Comparison of ENCODE assay signal across 13 cellular contexts in the genomic region with DNA sequence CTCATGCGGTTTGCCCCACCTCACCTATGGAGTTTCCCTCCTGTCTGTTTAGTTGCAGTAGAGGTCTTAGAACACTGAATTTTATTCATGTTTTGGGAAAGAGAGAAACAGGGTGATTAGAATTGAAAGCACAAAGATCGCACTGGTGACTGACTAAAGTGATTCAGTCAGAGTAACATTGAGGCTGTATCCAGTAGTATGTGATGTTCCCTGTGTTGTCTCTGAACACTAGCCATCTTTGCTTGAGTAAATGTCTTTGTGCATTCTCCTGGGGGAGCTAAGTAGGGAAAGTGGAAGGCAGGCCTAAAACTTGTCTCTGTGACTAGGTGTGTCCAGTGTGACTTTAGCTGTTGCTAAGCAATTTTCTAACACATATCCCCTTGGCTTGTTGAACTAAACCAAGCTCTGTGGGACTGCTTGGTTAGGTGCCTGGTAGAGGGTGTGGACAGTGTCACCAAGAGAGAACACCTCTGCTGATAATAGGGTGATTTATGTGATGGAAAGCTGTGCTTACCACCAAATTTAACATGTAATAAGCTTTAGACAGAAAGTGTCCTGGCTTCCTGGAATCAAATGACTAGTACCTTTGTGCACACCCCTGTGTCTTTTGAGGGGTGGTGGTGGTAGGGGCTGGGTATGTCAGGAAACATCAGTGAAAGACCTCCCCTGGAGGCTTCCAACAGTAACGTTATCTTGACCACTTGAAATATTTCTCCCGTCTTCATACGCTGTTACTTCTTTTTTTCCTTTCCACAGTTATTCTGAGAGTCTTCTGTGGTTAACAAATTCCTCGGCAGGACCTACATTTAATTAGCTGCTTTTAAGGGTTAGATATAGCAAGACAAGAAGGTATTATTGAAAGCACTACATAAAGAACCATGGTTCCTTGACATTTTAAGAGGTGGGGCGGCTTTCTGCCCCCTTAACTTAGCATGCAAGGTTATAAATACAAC. TPM values are rescaled to one million over a fixed set of nuclear protein-coding genes. Genes with fewer than 3 reads are reported as not detected.
A peak's percentile ranks its signal among the peaks of the same experiment; 100 is the strongest.
DNase-seq lines count a peak whose midpoint lies in the region; ATAC-seq and TF ChIP-seq lines count a peak whose summit lies in the region.
"Had no signal": no experiment of that assay in that cellular context is flagged by ENCODE, and none has a peak within 500 bp of the region (broad histone marks: within the 10 kb centered on the region; RNA-seq: fewer than 3 reads in every experiment).

No MANE protein-coding gene starts in this region.

- H3K36me3 Mint-ChIP-seq in activated T-helper 2 cell treated with anti-CD3 and anti-CD28 coated beads, Interferon-gamma antibody, Interleukin-2, Interleukin-4, amounts not matched to agents 10 μg/mL and 5 μg/mL and 100 μg/mL, durations not matched to agents 14 hours and 24 hours and 36 hours (ENCODE audit: low read depth): peaks cover 78% of the 10 kb centered on the region
- peaks cover 36% of the 10 kb centered on the region for H3K36me3 Mint-ChIP-seq in progenitor cell of endocrine pancreas (ENCODE audit: insufficient read depth)

- H3K9me3 Mint-ChIP-seq in activated T-helper 2 cell treated with anti-CD3 and anti-CD28 coated beads, Interferon-gamma antibody, Interleukin-2, Interleukin-4, amounts not matched to agents 10 μg/mL and 5 μg/mL and 100 μg/mL, durations not matched to agents 14 hours and 24 hours and 36 hours: peaks cover 10% of the 10 kb centered on the region
- H3K9me3 Mint-ChIP-seq in progenitor cell of endocrine pancreas (ENCODE audit: low read depth): peaks cover 9% of the 10 kb centered on the region

- H3K4me1 Mint-ChIP-seq in activated T-helper 2 cell treated with anti-CD3 and anti-CD28 coated beads, Interferon-gamma antibody, Interleukin-2, Interleukin-4, amounts not matched to agents 10 μg/mL and 5 μg/mL and 100 μg/mL, durations not matched to agents 14 hours and 24 hours and 36 hours (ENCODE audit: low read depth): peaks cover 24% of the 10 kb centered on the region
- H3K4me1 Mint-ChIP-seq in progenitor cell of endocrine pancreas (ENCODE audit: low read depth): peaks cover 6% of the 10 kb centered on the region

- intact Hi-C loops in activated T-helper 2 cell treated with anti-CD3 and anti-CD28 coated beads, Interferon-gamma antibody, Interleukin-2, Interleukin-4, amounts not matched to agents 10 μg/mL and 5 μg/mL and 100 μg/mL, durations not matched to agents 14 hours and 24 hours and 36 hours (cut with micrococcal nuclease): no loop called here
- intact Hi-C loops in Right ventricle myocardium superior (cut with DNase I): no loop called here

- DNase-seq in DMS79 (lab: John Stamatoyannopoulos, UW) (peak; percentile 87), Right ventricle myocardium superior (no peak), progenitor cell of endocrine pancreas (ENCODE audit: low spot score, unreplicated experiment) (no peak), T-helper 9 cell (no peak)
- DNase-seq in activated T-helper 2 cell treated with anti-CD3 and anti-CD28 coated beads, Interferon-gamma antibody, Interleukin-2, Interleukin-4, amounts not matched to agents 10 μg/mL and 5 μg/mL and 100 μg/mL, durations not matched to agents 14 hours and 24 hours and 36 hours (ENCODE audit: low spot score): no peak
- DNase-seq in stimulated activated naive CD4-positive, alpha-beta T cell (lab: John Stamatoyannopoulos, UW): no peak
- DNase-seq: activated T-cell treated with anti-CD3 and anti-CD28 coated beads, Interleukin-2, amount 50 U/mL, for 1 hour; NCI-H146; stimulated activated naive B cell treated with anti-CD40 and anti-IgM and Interleukin-4, amounts not matched to agents 10 μg/mL and 1 μg/mL and 100 μg/mL, for 72 hours; T1000 had no signal

- TF ChIP-seq CTCF in progenitor cell of endocrine pancreas (IDR thresholded peaks at IDR 0.05; ENCODE audit: unreplicated experiment): no peak

- H3K27me3 Mint-ChIP-seq in activated T-helper 2 cell treated with anti-CD3 and anti-CD28 coated beads, Interferon-gamma antibody, Interleukin-2, Interleukin-4, amounts not matched to agents 10 μg/mL and 5 μg/mL and 100 μg/mL, durations not matched to agents 14 hours and 24 hours and 36 hours (ENCODE audit: low read depth): no peaks in the 10 kb centered on the region
- no peaks in the 10 kb centered on the region for H3K27me3 Mint-ChIP-seq in progenitor cell of endocrine pancreas
- H3K27me3 Mint-ChIP-seq: stimulated activated naive B cell treated with anti-CD40 and anti-IgM and Interleukin-4, amounts not matched to agents 10 μg/mL and 1 μg/mL and 100 μg/mL, for 72 hours had no signal

- no peak overlapping the region for H3K4me3 Mint-ChIP-seq in activated T-helper 2 cell treated with anti-CD3 and anti-CD28 coated beads, Interferon-gamma antibody, Interleukin-2, Interleukin-4, amounts not matched to agents 10 μg/mL and 5 μg/mL and 100 μg/mL, durations not matched to agents 14 hours and 24 hours and 36 hours (ENCODE audit: low read depth)
- no peak overlapping the region for H3K4me3 Mint-ChIP-seq in progenitor cell of endocrine pancreas (ENCODE audit: low read depth)
- H3K4me3 Mint-ChIP-seq: stimulated activated naive B cell treated with anti-CD40 and anti-IgM and Interleukin-4, amounts not matched to agents 10 μg/mL and 1 μg/mL and 100 μg/mL, for 72 hours had no signal

- ATAC-seq in Right ventricle myocardium superior (ENCODE audit: poor library complexity) (peak; percentile 81), GM18907 (IDR thresholded peaks at IDR 0.05; ENCODE audit: unreplicated experiment) (no peak), HG03571 (IDR thresholded peaks at IDR 0.05; ENCODE audit: unreplicated experiment) (no peak)
- ATAC-seq: GM12878; stimulated activated naive B cell treated with anti-CD40 and anti-IgM and Interleukin-4, amounts not matched to agents 10 μg/mL and 1 μg/mL and 100 μg/mL, for 72 hours had no signal

- peak overlapping the region; percentile 60 for H3K27ac Mint-ChIP-seq in activated T-helper 2 cell treated with anti-CD3 and anti-CD28 coated beads, Interferon-gamma antibody, Interleukin-2, Interleukin-4, amounts not matched to agents 10 μg/mL and 5 μg/mL and 100 μg/mL, durations not matched to agents 14 hours and 24 hours and 36 hours
- peak overlapping the region; percentile 14 for H3K27ac Mint-ChIP-seq in progenitor cell of endocrine pancreas
- H3K27ac Mint-ChIP-seq: stimulated activated naive B cell treated with anti-CD40 and anti-IgM and Interleukin-4, amounts not matched to agents 10 μg/mL and 1 μg/mL and 100 μg/mL, for 72 hours had no signal

RNA-seq across cellular contexts. Expression of a gene that starts 34.3 kb away (rescaled TPM):
- total RNA-seq in activated T-helper 2 cell treated with anti-CD3 and anti-CD28 coated beads, Interferon-gamma antibody, Interleukin-2, Interleukin-4, amounts not matched to agents 10 μg/mL and 5 μg/mL and 100 μg/mL, durations not matched to agents 14 hours and 24 hours and 36 hours: 90.8 and 91.2 TPM in 2 replicates
- total RNA-seq in Right ventricle myocardium superior: 307 TPM
- total RNA-seq in progenitor cell of endocrine pancreas: 76.6 and 81.2 TPM in 2 replicates
